Comparison of ENCODE assay signal across 35 cellular contexts in genomic region chr3:10405816-10406215, GRCh38.
"Had no signal": no experiment of that assay in that cellular context is flagged by ENCODE, and none has a peak within 500 bp of the region (broad histone marks: within the 10 kb centered on the region; RNA-seq: fewer than 3 reads in every experiment).

No MANE protein-coding gene starts in this region.

- DNase-seq: activated B cell treated with CpG ODN at 0.5 μM for 24 hours; activated CD4-positive, alpha-beta memory T cell treated with anti-CD3 and anti-CD28 coated beads for 36 hours; activated CD4-positive, alpha-beta T cell treated with anti-CD3 and anti-CD28 coated beads for 4 hours; activated CD4-positive, alpha-beta T cell treated with anti-CD3 and anti-CD28 coated beads, Interleukin-2, amount 10 ng/mL, durations not matched to agents 24 days and 14 days; activated CD4-positive, alpha-beta T cell treated with anti-CD3 and anti-CD28 coated beads, Interleukin-2, amount 50 U/mL, for 1 hour; activated CD4-positive, alpha-beta T cell treated with anti-CD3 and anti-CD28 coated beads, Interleukin-2, amount 50 U/mL, for 4 hours; activated CD4-positive, CD25-positive, alpha-beta regulatory T cell treated with anti-CD3 and anti-CD28 coated beads, Interleukin-2, amount 50 U/mL, for 72 hours; activated CD8-positive, alpha-beta memory T cell treated with anti-CD3 and anti-CD28 coated beads, Interleukin-2, amount 50 U/mL, for 4 hours; activated CD8-positive, alpha-beta T cell treated with anti-CD3 and anti-CD28 coated beads for 36 hours; activated effector memory CD4-positive, alpha-beta T cell treated with anti-CD3 and anti-CD28 coated beads, Interleukin-2, amount 50 U/mL, for 16 hours; activated gamma-delta T cell treated with Interleukin-2 at 50 U/mL for 16 hours; activated naive CD4-positive, alpha-beta T cell; activated naive CD4-positive, alpha-beta T cell treated with anti-CD3 and anti-CD28 coated beads for 36 hours; activated naive CD4-positive, alpha-beta T cell treated with anti-CD3 and anti-CD28 coated beads, Interleukin-2, amount 50 U/mL, for 16 hours; activated naive CD8-positive, alpha-beta T cell treated with anti-CD3 and anti-CD28 coated beads for 36 hours; activated T-cell treated with anti-CD3 and anti-CD28 coated beads for 4 hours; activated T-cell treated with anti-CD3 and anti-CD28 coated beads, Interleukin-2, amount 50 U/mL, for 1 hour; activated T-cell treated with anti-CD3 and anti-CD28 coated beads, Interleukin-2, amount 50 U/mL, for 4 hours; activated T-cell treated with anti-CD3 and anti-CD28 coated beads, Interleukin-2, amount 50 U/mL, for 72 hours; amniotic stem cell; aorta; body of pancreas; brain microvascular endothelial cell; caudate nucleus; cerebellar nuclear complex; T-helper 2 cell; T-helper 9 cell had no signal

- H3K4me1 ChIP-seq: adrenal gland, body of pancreas, breast epithelium had no signal

- H3K9me3 ChIP-seq: adrenal gland, body of pancreas, breast epithelium had no signal

- H3K4me3 ChIP-seq: adrenal gland, body of pancreas, breast epithelium, cardiac muscle cell had no signal

- H3K36me3 ChIP-seq: adrenal gland, brain microvascular endothelial cell, breast epithelium, cardiac muscle cell had no signal

- FAIRE-seq: astrocyte, TTC549 had no signal

- H3K27ac ChIP-seq: adrenal gland, body of pancreas, brain microvascular endothelial cell, breast epithelium, cardiac muscle cell, VCaP had no signal

- ATAC-seq: activated CD8-positive, alpha-beta T cell treated with anti-CD3 and anti-CD28 coated beads for 36 hours; activated naive CD4-positive, alpha-beta T cell treated with anti-CD3 and anti-CD28 coated beads, Interleukin-2, amount 50 U/mL, for 72 hours; activated T-cell treated with anti-CD3 and anti-CD28 coated beads, Interleukin-2, amount 50 U/mL, for 4 hours; activated T-cell treated with anti-CD3 and anti-CD28 coated beads, Interleukin-2, amount 50 U/mL, for 72 hours; activated T-helper 17 cell treated with anti-CD3 and anti-CD28 coated beads, Interleukin-2, amount 50 U/mL, for 72 hours; body of pancreas had no signal

- H3K27me3 ChIP-seq: adrenal gland, body of pancreas, brain microvascular endothelial cell, breast epithelium, cardiac muscle cell had no signal
